ENCODE assay signal across 35 cellular contexts in the genomic region with DNA sequence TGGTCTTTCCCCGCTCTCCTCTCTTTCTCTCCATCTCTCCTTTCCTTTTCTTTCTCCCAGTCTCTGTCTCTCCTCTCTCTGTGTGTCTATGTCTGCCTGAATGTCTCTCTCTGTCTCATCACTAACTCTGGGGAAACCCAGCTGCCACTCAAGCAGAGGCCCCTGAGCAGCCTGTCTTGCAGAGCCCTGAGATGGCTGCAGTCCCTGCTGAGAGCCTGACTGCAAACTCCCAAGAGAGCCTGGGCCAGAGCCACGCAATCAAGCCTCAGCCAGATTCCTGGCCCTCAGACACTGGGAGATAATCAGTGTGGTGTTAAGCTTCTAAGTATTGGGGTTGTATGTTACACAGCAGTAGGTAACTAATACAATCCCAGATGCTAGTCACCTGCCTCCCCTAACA.
"Had no signal": no experiment of that assay in that cellular context is flagged by ENCODE, and none has a peak within 500 bp of the region (broad histone marks: within the 10 kb centered on the region; RNA-seq: fewer than 3 reads in every experiment).

No MANE protein-coding gene starts in this region.

- FAIRE-seq: endometrium, endothelial cell of umbilical vein had no signal

- ATAC-seq: activated CD4-positive, alpha-beta T cell treated with anti-CD3 and anti-CD28 coated beads for 36 hours; activated CD8-positive, alpha-beta memory T cell treated with anti-CD3 and anti-CD28 coated beads, Interleukin-2, amount 10 ng/mL, durations not matched to agents 7 days and 5 days; activated CD8-positive, alpha-beta T cell treated with anti-CD3 and anti-CD28 coated beads, Interleukin-2, amount 10 ng/mL, durations not matched to agents 7 days and 5 days; activated naive CD8-positive, alpha-beta T cell treated with anti-CD3 and anti-CD28 coated beads, Interleukin-2, amount 50 U/mL, for 24 hours; body of pancreas; gastroesophageal sphincter; T-helper 17 cell had no signal

- H3K27me3 ChIP-seq: body of pancreas had no signal

- H3K9me3 ChIP-seq: adrenal gland, colonic mucosa had no signal

- H3K4me1 ChIP-seq: colonic mucosa had no signal

- DNase-seq: activated CD4-positive, alpha-beta memory T cell treated with anti-CD3 and anti-CD28 coated beads for 36 hours; activated CD4-positive, alpha-beta T cell treated with anti-CD3 and anti-CD28 coated beads for 36 hours; activated CD4-positive, alpha-beta T cell treated with anti-CD3 and anti-CD28 coated beads, Interleukin-2, amount 10 ng/mL, durations not matched to agents 24 days and 14 days; activated CD4-positive, CD25-positive, alpha-beta regulatory T cell; activated CD4-positive, CD25-positive, alpha-beta regulatory T cell treated with anti-CD3 and anti-CD28 coated beads, Interleukin-2, amount 50 U/mL, for 72 hours; activated CD8-positive, alpha-beta memory T cell treated with anti-CD3 and anti-CD28 coated beads, Interleukin-2, amount 10 ng/mL, durations not matched to agents 7 days and 5 days; activated CD8-positive, alpha-beta memory T cell treated with anti-CD3 and anti-CD28 coated beads, Interleukin-2, amount 50 U/mL, for 4 hours; activated CD8-positive, alpha-beta T cell treated with anti-CD3 and anti-CD28 coated beads, Interleukin-2, amount 10 ng/mL, durations not matched to agents 7 days and 5 days; activated effector memory CD4-positive, alpha-beta T cell treated with anti-CD3 and anti-CD28 coated beads, Interleukin-2, amount 50 U/mL, for 16 hours; activated naive CD4-positive, alpha-beta T cell treated with anti-CD3 and anti-CD28 coated beads for 36 hours; activated naive CD8-positive, alpha-beta T cell treated with anti-CD3 and anti-CD28 coated beads for 36 hours; activated naive CD8-positive, alpha-beta T cell treated with anti-CD3 and anti-CD28 coated beads, Interleukin-2, amount 50 U/mL, for 24 hours; activated T-cell treated with anti-CD3 and anti-CD28 coated beads, Interleukin-2, amount 50 U/mL, for 1 hour; activated T-cell treated with anti-CD3 and anti-CD28 coated beads, Interleukin-2, amount 50 U/mL, for 48 hours; adrenal gland; amygdala; aorta; body of pancreas; central memory CD4-positive, alpha-beta T cell; cerebellar nuclear complex; colonic mucosa; effector CD8-positive, alpha-beta T cell; esophagus squamous epithelium; foreskin melanocyte; T-helper 1 cell; T-helper 17 cell; T1000 had no signal

- H3K4me3 Mint-ChIP-seq: activated CD4-positive, alpha-beta memory T cell treated with anti-CD3 and anti-CD28 coated beads for 36 hours; activated CD4-positive, alpha-beta T cell treated with anti-CD3 and anti-CD28 coated beads for 36 hours; activated CD4-positive, alpha-beta T cell treated with anti-CD3 and anti-CD28 coated beads, Interleukin-2, amount 10 ng/mL, durations not matched to agents 24 days and 14 days; activated CD8-positive, alpha-beta memory T cell treated with anti-CD3 and anti-CD28 coated beads, Interleukin-2, amount 10 ng/mL, durations not matched to agents 7 days and 5 days; activated CD8-positive, alpha-beta T cell treated with anti-CD3 and anti-CD28 coated beads, Interleukin-2, amount 10 ng/mL, durations not matched to agents 7 days and 5 days; activated naive CD4-positive, alpha-beta T cell treated with anti-CD3 and anti-CD28 coated beads for 36 hours; activated naive CD4-positive, alpha-beta T cell treated with anti-CD3 and anti-CD28 coated beads, Interleukin-2, amount 50 U/mL, for 24 hours; activated naive CD8-positive, alpha-beta T cell treated with anti-CD3 and anti-CD28 coated beads for 36 hours; activated naive CD8-positive, alpha-beta T cell treated with anti-CD3 and anti-CD28 coated beads, Interleukin-2, amount 50 U/mL, for 24 hours; activated T-helper 1 cell treated with anti-CD3 and anti-CD28 coated beads, Interleukin-12 subunit alpha, Interleukin-12 subunit beta, Interleukin-2, Interleukin-4 antibody, amounts not matched to agents 30 ng/mL and 10 ng/mL and 1 ng/mL, durations not matched to agents 14 hours and 24 hours and 36 hours; T-helper 17 cell; T-helper 2 cell treated with Interferon-gamma antibody and Interleukin-4, amounts not matched to agents 5 μg/mL and 100 μg/mL, for 36 hours had no signal

- H3K9me3 Mint-ChIP-seq: activated CD4-positive, alpha-beta T cell treated with anti-CD3 and anti-CD28 coated beads, Interleukin-2, amount 10 ng/mL, durations not matched to agents 24 days and 14 days; activated naive CD4-positive, alpha-beta T cell treated with anti-CD3 and anti-CD28 coated beads for 36 hours; activated naive CD4-positive, alpha-beta T cell treated with anti-CD3 and anti-CD28 coated beads, Interleukin-2, amount 50 U/mL, for 24 hours; activated T-helper 2 cell treated with anti-CD3 and anti-CD28 coated beads, Interferon-gamma antibody, Interleukin-2, Interleukin-4, amounts not matched to agents 10 μg/mL and 5 μg/mL and 100 μg/mL, durations not matched to agents 14 hours and 24 hours and 36 hours; T-helper 2 cell treated with Interferon-gamma antibody and Interleukin-4, amounts not matched to agents 5 μg/mL and 100 μg/mL, for 36 hours had no signal

- H3K36me3 Mint-ChIP-seq: activated CD4-positive, alpha-beta memory T cell treated with anti-CD3 and anti-CD28 coated beads for 36 hours; activated CD8-positive, alpha-beta memory T cell treated with anti-CD3 and anti-CD28 coated beads, Interleukin-2, amount 10 ng/mL, durations not matched to agents 7 days and 5 days; activated naive CD4-positive, alpha-beta T cell treated with anti-CD3 and anti-CD28 coated beads, Interleukin-2, amount 50 U/mL, for 24 hours had no signal

- H3K36me3 ChIP-seq: adrenal gland, colonic mucosa, esophagus squamous epithelium, gastroesophageal sphincter had no signal

- H3K27ac Mint-ChIP-seq: activated CD4-positive, alpha-beta memory T cell treated with anti-CD3 and anti-CD28 coated beads for 36 hours; activated CD4-positive, alpha-beta T cell treated with anti-CD3 and anti-CD28 coated beads for 36 hours; activated CD4-positive, alpha-beta T cell treated with anti-CD3 and anti-CD28 coated beads, Interleukin-2, amount 10 ng/mL, durations not matched to agents 24 days and 14 days; activated CD8-positive, alpha-beta memory T cell treated with anti-CD3 and anti-CD28 coated beads, Interleukin-2, amount 10 ng/mL, durations not matched to agents 7 days and 5 days; activated CD8-positive, alpha-beta T cell treated with anti-CD3 and anti-CD28 coated beads, Interleukin-2, amount 10 ng/mL, durations not matched to agents 7 days and 5 days; activated naive CD4-positive, alpha-beta T cell treated with anti-CD3 and anti-CD28 coated beads for 36 hours; activated naive CD4-positive, alpha-beta T cell treated with anti-CD3 and anti-CD28 coated beads, Interleukin-2, amount 50 U/mL, for 24 hours; activated naive CD8-positive, alpha-beta T cell treated with anti-CD3 and anti-CD28 coated beads for 36 hours; activated naive CD8-positive, alpha-beta T cell treated with anti-CD3 and anti-CD28 coated beads, Interleukin-2, amount 50 U/mL, for 24 hours; activated T-helper 1 cell treated with anti-CD3 and anti-CD28 coated beads, Interleukin-12 subunit alpha, Interleukin-12 subunit beta, Interleukin-2, Interleukin-4 antibody, amounts not matched to agents 30 ng/mL and 10 ng/mL and 1 ng/mL, durations not matched to agents 14 hours and 24 hours and 36 hours; activated T-helper 2 cell treated with anti-CD3 and anti-CD28 coated beads, Interferon-gamma antibody, Interleukin-2, Interleukin-4, amounts not matched to agents 10 μg/mL and 5 μg/mL and 100 μg/mL, durations not matched to agents 14 hours and 24 hours and 36 hours; T-helper 17 cell; T-helper 2 cell treated with Interferon-gamma antibody and Interleukin-4, amounts not matched to agents 5 μg/mL and 100 μg/mL, for 36 hours had no signal

- H3K4me3 ChIP-seq: adrenal gland, body of pancreas, colonic mucosa, esophagus squamous epithelium, gastroesophageal sphincter had no signal

- H3K27ac ChIP-seq: adrenal gland, body of pancreas, colonic mucosa, epithelial cell of prostate, esophagus squamous epithelium, gastroesophageal sphincter had no signal
